ENCODE assay signal across 8 cellular contexts in genomic region chr1:110630770-110631663, GRCh38.
DNase-seq lines count a peak whose midpoint lies in the region; ATAC-seq lines count a peak whose summit lies in the region.

No MANE protein-coding gene starts in this region.

- DNase-seq in DMS79 treated with DMSO at 0.1 percent for 48 hours (lab: John Stamatoyannopoulos, UW), result peak; percentile 20
- DNase-seq in DMS79 (lab: John Stamatoyannopoulos, UW), result no peak
- DNase-seq in NCI-H128 (lab: John Stamatoyannopoulos, UW; ENCODE audit: unreplicated experiment), result peak; percentile 70
- peak; percentile 67 to 96 (median 77) for DNase-seq in T-helper 1 cell
- peak; percentile 21 for DNase-seq in amniotic stem cell (lab: John Stamatoyannopoulos, UW)
- DNase-seq in hepatic stellate cell (ENCODE audit: low spot score), result peak; percentile 57
- peak; percentile 81 for DNase-seq in stimulated activated CD4-positive, alpha-beta T cell treated with anti-CD3 and anti-CD28 coated beads, Interleukin-12 subunit alpha, Interleukin-12 subunit beta, amount 100 ng/mL, for 4 hours

- ATAC-seq in HG02759 (IDR thresholded peaks at IDR 0.05; ENCODE audit: unreplicated experiment), result peak; percentile 52
